Comparison of ENCODE assay signal across 9 cellular contexts in the genomic region with DNA sequence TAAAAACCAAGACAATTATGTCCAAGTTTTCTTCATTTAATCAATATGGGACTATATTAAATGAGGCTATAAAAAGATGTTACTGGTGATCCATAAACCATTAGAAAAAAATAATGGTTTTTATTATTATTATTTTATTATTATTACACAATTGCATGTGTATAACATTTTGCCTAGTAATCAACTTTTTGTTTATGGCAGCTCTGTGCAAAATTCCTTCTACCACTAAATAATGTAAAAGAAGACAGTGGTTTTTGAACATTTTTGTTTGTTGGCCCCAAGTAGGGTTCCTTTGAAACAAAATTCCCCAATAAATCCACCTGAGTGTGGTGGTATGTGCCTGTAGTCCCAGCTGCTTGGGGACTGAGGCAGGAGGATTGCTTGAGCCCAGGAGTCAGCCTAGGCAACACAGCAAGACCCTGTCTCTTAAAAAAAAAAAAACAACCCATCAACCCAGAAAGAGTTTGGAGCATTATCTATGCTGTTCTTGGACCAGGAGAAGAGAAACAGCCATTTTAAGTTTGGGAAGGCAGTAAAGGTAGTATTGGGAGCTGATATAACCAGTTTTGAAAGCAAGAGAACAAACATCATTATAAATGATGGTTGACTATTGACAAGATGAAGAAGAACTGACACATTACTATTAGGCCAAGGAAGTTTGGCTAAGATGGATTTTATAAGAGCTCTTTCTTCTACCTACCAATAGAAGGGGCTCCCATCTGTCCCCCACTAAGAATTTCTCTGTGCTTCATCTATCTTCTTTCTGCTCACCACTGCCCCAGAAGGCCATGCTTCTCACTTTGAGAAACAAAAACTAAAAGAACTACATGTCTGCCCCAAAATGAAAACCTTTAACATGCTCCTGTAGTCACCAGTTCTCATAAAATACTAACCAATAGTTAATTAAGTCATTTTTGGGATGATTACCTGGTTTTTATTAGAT.
DNase-seq lines count a peak whose midpoint lies in the region; ATAC-seq and TF ChIP-seq lines count a peak whose summit lies in the region.
"Had no signal": no experiment of that assay in that cellular context is flagged by ENCODE, and none has a peak within 500 bp of the region (broad histone marks: within the 10 kb centered on the region; RNA-seq: fewer than 3 reads in every experiment).

No MANE protein-coding gene starts in this region.

- 0 out of 2 replicates have a peak, but pooled peaks have one; percentile 6 for TF ChIP-seq CTCF in GM12875 (IDR thresholded peaks at IDR 0.05; ENCODE audit: borderline replicate concordance, insufficient read depth, low read depth, low read length)

- no peaks in the 10 kb centered on the region for H3K9me3 Mint-ChIP-seq in T-helper 1 cell treated with Interleukin-12 subunit alpha and Interleukin-12 subunit beta and Interleukin-4 antibody, amounts not matched to agents 30 μg/mL and 1 μg/mL, for 36 hours
- no peaks in the 10 kb centered on the region for H3K9me3 Mint-ChIP-seq in memory B cell

- H3K27ac Mint-ChIP-seq in T-helper 1 cell treated with Interleukin-12 subunit alpha and Interleukin-12 subunit beta and Interleukin-4 antibody, amounts not matched to agents 30 μg/mL and 1 μg/mL, for 36 hours = peak overlapping the region; percentile 80
- peak overlapping the region; percentile 78 for H3K27ac Mint-ChIP-seq in memory B cell

- peak overlapping the region; percentile 13 for H3K4me3 ChIP-seq in GM12875 (ENCODE audit: low read depth, low read length)
- H3K4me3 ChIP-seq: SK-N-MC had no signal

- ATAC-seq in GM21825 (IDR thresholded peaks at IDR 0.05; ENCODE audit: unreplicated experiment) (peak; percentile 38), memory B cell (ENCODE audit: low read depth) (peak; percentile 48), HG03520 (IDR thresholded peaks at IDR 0.05; ENCODE audit: unreplicated experiment) (no peak)

- peaks cover 34% of the 10 kb centered on the region for H3K4me1 Mint-ChIP-seq in T-helper 1 cell treated with Interleukin-12 subunit alpha and Interleukin-12 subunit beta and Interleukin-4 antibody, amounts not matched to agents 30 μg/mL and 1 μg/mL, for 36 hours (ENCODE audit: low read depth)
- H3K4me1 Mint-ChIP-seq in memory B cell = peaks cover 10% of the 10 kb centered on the region

- DNase-seq in memory B cell (ENCODE audit: low spot score in 2 of 2) (no peak), DMS114 treated with DMSO at 0.1 percent for 48 hours (lab: John Stamatoyannopoulos, UW; ENCODE audit: unreplicated experiment) (no peak), medulla oblongata (ENCODE audit: extremely low spot score) (no peak), NCI-H446 (lab: John Stamatoyannopoulos, UW) (no peak)

- H3K27me3 Mint-ChIP-seq in T-helper 1 cell treated with Interleukin-12 subunit alpha and Interleukin-12 subunit beta and Interleukin-4 antibody, amounts not matched to agents 30 μg/mL and 1 μg/mL, for 36 hours (ENCODE audit: low read depth) = no peaks in the 10 kb centered on the region
- H3K27me3 Mint-ChIP-seq in memory B cell = no peaks in the 10 kb centered on the region

- H3K4me3 Mint-ChIP-seq in T-helper 1 cell treated with Interleukin-12 subunit alpha and Interleukin-12 subunit beta and Interleukin-4 antibody, amounts not matched to agents 30 μg/mL and 1 μg/mL, for 36 hours = peak overlapping the region; percentile 82
- H3K4me3 Mint-ChIP-seq in memory B cell = peak overlapping the region; percentile 90

- peaks cover 23% of the 10 kb centered on the region for H3K36me3 Mint-ChIP-seq in T-helper 1 cell treated with Interleukin-12 subunit alpha and Interleukin-12 subunit beta and Interleukin-4 antibody, amounts not matched to agents 30 μg/mL and 1 μg/mL, for 36 hours (ENCODE audit: low read depth)
- H3K36me3 Mint-ChIP-seq in memory B cell = peaks cover 5% of the 10 kb centered on the region
